11 cellular contexts compared by ENCODE assay signal in the genomic region with DNA sequence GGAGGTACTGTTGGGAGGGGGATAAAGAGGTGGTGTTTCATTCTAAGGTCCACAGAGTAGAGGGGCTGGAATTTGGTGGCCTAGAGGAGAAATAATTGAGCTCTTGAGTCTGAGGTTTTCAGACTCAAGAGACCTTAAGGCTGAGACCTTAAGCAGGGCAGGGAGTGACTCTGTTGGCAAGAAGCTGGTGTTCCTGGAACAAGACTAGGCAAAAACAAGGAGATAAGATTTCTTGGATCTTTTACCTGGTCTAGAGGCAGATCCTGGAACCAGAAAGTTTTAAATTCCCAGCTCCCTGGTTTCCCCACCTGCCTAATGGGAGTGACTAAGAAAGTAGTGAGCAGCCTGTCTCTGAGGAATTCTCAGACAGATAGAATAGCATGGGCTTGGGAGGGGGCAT. TPM values are rescaled to one million over a fixed set of nuclear protein-coding genes. Genes with fewer than 3 reads are reported as not detected.
"Had no signal": no experiment of that assay in that cellular context is flagged by ENCODE, and none has a peak within 500 bp of the region (broad histone marks: within the 10 kb centered on the region; RNA-seq: fewer than 3 reads in every experiment).

No MANE protein-coding gene starts in this region.

- H3K9ac ChIP-seq: GM23248 had no signal

- H2AFZ ChIP-seq: GM23248 had no signal

- DNase-seq: GM23248, GOT3, H7, HFFc6, IMR-90 had no signal

- H3K4me3 Mint-ChIP-seq: HFFc6 had no signal

- ATAC-seq: HCT116, K562 had no signal

- H3K27ac Mint-ChIP-seq: HFFc6 had no signal

- H3K9me3 Mint-ChIP-seq: HFFc6 had no signal

- FAIRE-seq: HTR-8/SVneo, K562 had no signal

- H3K27ac ChIP-seq: GM23248 had no signal

- H3K4me3 ChIP-seq: GM23248, HAP-1, K562 had no signal

- H3K36me3 ChIP-seq: HAP-1 had no signal

- H3K4me1 ChIP-seq: HAP-1 had no signal

RNA-seq across cellular contexts. Expression of gene CCL21, which starts 4.1 kb away (rescaled TPM):
- total RNA-seq: GM23248, H4, H7, HFFc6, HT-29, IMR-90, K562 had no signal
- polyA plus RNA-seq: GM23248, IMR-90, K562 had no signal

RNA-seq across cellular contexts. Expression of gene CCL19, which starts 22.9 kb away (rescaled TPM):
- total RNA-seq: GM23248, H4, H7, HFFc6, HT-29, IMR-90, K562 had no signal
- polyA plus RNA-seq: GM23248, IMR-90, K562 had no signal

RNA-seq across cellular contexts. Expression of gene CCL27, which starts 51.5 kb away (rescaled TPM):
- total RNA-seq: GM23248, H4, HT-29 had no signal
